Comparison of ENCODE assay signal across 23 cellular contexts in the genomic region with DNA sequence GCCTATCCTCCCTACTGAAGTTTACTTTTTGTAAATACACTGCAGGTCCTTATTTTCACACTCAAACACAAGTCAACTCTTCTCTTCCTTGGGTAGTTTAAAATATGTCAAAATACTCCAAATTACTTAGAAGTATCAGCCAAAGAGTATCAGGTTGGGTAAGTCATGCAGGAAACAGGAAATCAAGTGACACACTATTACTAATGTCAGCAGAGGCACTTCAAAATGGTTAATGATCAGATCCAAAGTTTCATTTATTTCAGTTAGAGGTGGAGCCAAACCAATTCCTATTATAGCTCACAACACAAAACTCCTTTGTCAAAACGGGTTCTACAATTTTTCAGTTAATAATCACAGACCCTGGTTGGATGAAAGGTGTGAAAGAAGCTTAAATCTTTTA. TPM values are rescaled to one million over a fixed set of nuclear protein-coding genes. Genes with fewer than 3 reads are reported as not detected.
"Had no signal": no experiment of that assay in that cellular context is flagged by ENCODE, and none has a peak within 500 bp of the region (broad histone marks: within the 10 kb centered on the region; RNA-seq: fewer than 3 reads in every experiment).

No MANE protein-coding gene starts in this region.

- H3K27me3 ChIP-seq: dorsolateral prefrontal cortex, gastroesophageal sphincter, pancreas, tibial artery, upper lobe of left lung, uterus had no signal

- H3K27ac Mint-ChIP-seq: nephron; progenitor cell of endocrine pancreas; stimulated activated memory B cell treated with anti-CD40 and anti-IgM and Interleukin-4, amounts not matched to agents 10 μg/mL and 1 μg/mL and 100 μg/mL, for 72 hours; stimulated activated naive CD8-positive, alpha-beta T cell treated with anti-CD3 and anti-CD28 coated beads, Interleukin-15, Interleukin-2, amounts not matched to agents 100 ng/mL and 50 ng/mL, for 24 hours had no signal

- H3K27ac ChIP-seq: coronary artery, dorsolateral prefrontal cortex, gastroesophageal sphincter, pancreas, tibial artery, upper lobe of left lung, uterus had no signal

- DNase-seq: dorsolateral prefrontal cortex; effector CD8-positive, alpha-beta T cell; glutamatergic neuron; islet precursor cell; left cardiac atrium; left ventricle myocardium superior; mesenchymal stem cell; midbrain; occipital lobe; pancreas; right cardiac atrium; stimulated activated CD4-positive, alpha-beta T cell treated with anti-CD3 and anti-CD28 coated beads, Interleukin-4, amount 100 ng/mL, for 1 hour; tibial artery; upper lobe of left lung; uterus had no signal

- H3K4me3 ChIP-seq: coronary artery, dorsolateral prefrontal cortex, gastroesophageal sphincter, lung, pancreas, smooth muscle cell, tibial artery, upper lobe of left lung, uterus had no signal

- H3K27me3 Mint-ChIP-seq: progenitor cell of endocrine pancreas; stimulated activated memory B cell treated with anti-CD40 and anti-IgM and Interleukin-4, amounts not matched to agents 10 μg/mL and 1 μg/mL and 100 μg/mL, for 72 hours; stimulated activated naive CD8-positive, alpha-beta T cell treated with anti-CD3 and anti-CD28 coated beads, Interleukin-15, Interleukin-2, amounts not matched to agents 100 ng/mL and 50 ng/mL, for 24 hours had no signal

- H3K36me3 ChIP-seq: gastroesophageal sphincter, pancreas, tibial artery, upper lobe of left lung, uterus had no signal

- H3K4me1 Mint-ChIP-seq: nephron; stimulated activated memory B cell treated with anti-CD40 and anti-IgM and Interleukin-4, amounts not matched to agents 10 μg/mL and 1 μg/mL and 100 μg/mL, for 72 hours had no signal

- H3K9me3 ChIP-seq: gastroesophageal sphincter, pancreas, tibial artery, upper lobe of left lung, uterus had no signal

- H3K4me3 Mint-ChIP-seq: nephron; stimulated activated memory B cell treated with anti-CD40 and anti-IgM and Interleukin-4, amounts not matched to agents 10 μg/mL and 1 μg/mL and 100 μg/mL, for 72 hours; stimulated activated naive CD8-positive, alpha-beta T cell treated with anti-CD3 and anti-CD28 coated beads, Interleukin-15, Interleukin-2, amounts not matched to agents 100 ng/mL and 50 ng/mL, for 24 hours had no signal

- H3K4me1 ChIP-seq: gastroesophageal sphincter, pancreas, tibial artery, upper lobe of left lung, uterus had no signal

- H3K4me2 ChIP-seq: smooth muscle cell had no signal

- ATAC-seq: gastroesophageal sphincter; left cardiac atrium; left ventricle myocardium superior; right cardiac atrium; stimulated activated memory B cell treated with anti-CD40 and anti-IgM and Interleukin-4, amounts not matched to agents 10 μg/mL and 1 μg/mL and 100 μg/mL, for 72 hours had no signal

- H3K9me3 Mint-ChIP-seq: nephron; stimulated activated memory B cell treated with anti-CD40 and anti-IgM and Interleukin-4, amounts not matched to agents 10 μg/mL and 1 μg/mL and 100 μg/mL, for 72 hours; stimulated activated naive CD8-positive, alpha-beta T cell treated with anti-CD3 and anti-CD28 coated beads, Interleukin-15, Interleukin-2, amounts not matched to agents 100 ng/mL and 50 ng/mL, for 24 hours had no signal

- H3K36me3 Mint-ChIP-seq: stimulated activated memory B cell treated with anti-CD40 and anti-IgM and Interleukin-4, amounts not matched to agents 10 μg/mL and 1 μg/mL and 100 μg/mL, for 72 hours had no signal

RNA-seq across cellular contexts. Expression of gene DLGAP1, which starts 54.2 kb away (rescaled TPM):
- total RNA-seq: left ventricle myocardium superior had no signal
